In the genomic region with DNA sequence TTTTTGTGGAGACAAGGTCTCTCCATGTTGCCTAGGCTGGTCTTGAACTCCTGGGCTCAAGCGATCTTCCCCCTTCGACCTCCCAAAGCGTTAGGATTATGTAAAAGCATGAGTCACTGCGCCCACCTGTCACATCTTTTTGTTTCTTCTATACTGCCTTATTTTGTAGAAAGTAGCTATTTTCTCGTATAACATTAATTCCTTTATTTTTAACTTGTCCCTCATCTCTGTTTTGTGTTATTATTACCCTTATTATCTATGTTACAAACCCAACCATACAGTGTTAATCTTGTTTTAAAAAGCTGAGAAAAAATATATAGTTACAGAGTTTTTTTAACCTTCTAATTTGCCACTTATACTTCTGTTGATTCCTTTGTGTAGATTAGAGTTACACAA, we compare ENCODE assay signal across 9 cellular contexts. TPM values are rescaled to one million over a fixed set of nuclear protein-coding genes. Genes with fewer than 3 reads are reported as not detected.
A peak's percentile ranks its signal among the peaks of the same experiment; 100 is the strongest.
DNase-seq lines count a peak whose midpoint lies in the region; ATAC-seq and TF ChIP-seq lines count a peak whose summit lies in the region.
"Had no signal": no experiment of that assay in that cellular context is flagged by ENCODE, and none has a peak within 500 bp of the region (broad histone marks: within the 10 kb centered on the region; RNA-seq: fewer than 3 reads in every experiment).

No MANE protein-coding gene starts in this region.

- H3K27me3 Mint-ChIP-seq in T-cell, result no peaks in the 10 kb centered on the region

- H3K27ac ChIP-seq in gastroesophageal sphincter, result peak overlapping the region in 3 of 4 donors; percentile 95 to 99 (median 97)

- no peaks in the 10 kb centered on the region for H3K27me3 ChIP-seq in gastroesophageal sphincter

- H3K36me3 ChIP-seq in gastroesophageal sphincter, result peaks cover 0 to 11% of the 10 kb centered on the region in 2 donors

- peaks cover 0 to 37% (median 0%) of the 10 kb centered on the region in 3 donors for H3K4me1 ChIP-seq in gastroesophageal sphincter

- CTCF ChIA-PET in T-cell (lab: Charles Lee), result interaction anchor here in 1 of 2 donors (1.4 to 3.2 kb wide), 3 partner anchors 35 to 53 kb away, joined by 4 to 20 read pairs (median 7); a partner anchor contains a TSS

- no peak for TF ChIP-seq CTCF in gastroesophageal sphincter (IDR thresholded peaks at IDR 0.05)

- H3K36me3 Mint-ChIP-seq in T-cell, result peaks cover under 1% of the 10 kb centered on the region
- peaks cover 46% of the 10 kb centered on the region for H3K36me3 Mint-ChIP-seq in stimulated activated effector memory CD8-positive, alpha-beta T cell treated with anti-CD3 and anti-CD28 coated beads, Interleukin-12 subunit alpha, Interleukin-12 subunit beta, amount 100 ng/mL, for 72 hours

- no peaks in the 10 kb centered on the region for H3K9me3 ChIP-seq in gastroesophageal sphincter

- H3K9me3 Mint-ChIP-seq in T-cell, result no peaks in the 10 kb centered on the region
- no peaks in the 10 kb centered on the region for H3K9me3 Mint-ChIP-seq in stimulated activated effector memory CD8-positive, alpha-beta T cell treated with anti-CD3 and anti-CD28 coated beads, Interleukin-12 subunit alpha, Interleukin-12 subunit beta, amount 100 ng/mL, for 72 hours

- no peak overlapping the region for H3K4me3 ChIP-seq in gastroesophageal sphincter

- peak overlapping the region; percentile 88 to 96 (median 90) for H3K4me3 Mint-ChIP-seq in T-cell
- peak overlapping the region; percentile 95 for H3K4me3 Mint-ChIP-seq in stimulated activated effector memory CD8-positive, alpha-beta T cell treated with anti-CD3 and anti-CD28 coated beads, Interleukin-12 subunit alpha, Interleukin-12 subunit beta, amount 100 ng/mL, for 72 hours

- no peak for TF ChIP-seq POLR2A in gastroesophageal sphincter (IDR thresholded peaks at IDR 0.05)

- DNase-seq in NCI-H82 (lab: John Stamatoyannopoulos, UW) (peak; percentile 25), NCI-H82 treated with DMSO at 0.1 percent for 48 hours (lab: John Stamatoyannopoulos, UW; ENCODE audit: unreplicated experiment) (no peak), T-cell (no peak), AML-193 (lab: John Stamatoyannopoulos, UW) (no peak), dermis blood vessel endothelial cell (no peak)
- no peak for DNase-seq in stimulated activated effector memory CD8-positive, alpha-beta T cell treated with anti-CD3 and anti-CD28 coated beads, Interleukin-12 subunit alpha, Interleukin-12 subunit beta, amount 100 ng/mL, for 72 hours (ENCODE audit: low spot score in 2 of 2)
- DNase-seq in stimulated activated CD4-positive, alpha-beta T cell treated with anti-CD3 and anti-CD28 coated beads, Interleukin-2, amount 100 ng/mL, for 48 hours, result no peak
- DNase-seq: stimulated activated CD4-positive, alpha-beta T cell treated with anti-CD3 and anti-CD28 coated beads, Interleukin-12 subunit alpha, Interleukin-12 subunit beta, amount 100 ng/mL, for 4 hours had no signal

- no peak for TF ChIP-seq EP300 in gastroesophageal sphincter (IDR thresholded peaks at IDR 0.05)

- H3K27ac Mint-ChIP-seq in T-cell, result peak overlapping the region; percentile 93 to 96
- peak overlapping the region; percentile 95 for H3K27ac Mint-ChIP-seq in stimulated activated effector memory CD8-positive, alpha-beta T cell treated with anti-CD3 and anti-CD28 coated beads, Interleukin-12 subunit alpha, Interleukin-12 subunit beta, amount 100 ng/mL, for 72 hours

- H3K4me1 Mint-ChIP-seq in T-cell, result peaks cover 38 to 46% (median 39%) of the 10 kb centered on the region in 3 donors
- peaks cover 43% of the 10 kb centered on the region for H3K4me1 Mint-ChIP-seq in stimulated activated effector memory CD8-positive, alpha-beta T cell treated with anti-CD3 and anti-CD28 coated beads, Interleukin-12 subunit alpha, Interleukin-12 subunit beta, amount 100 ng/mL, for 72 hours

- ATAC-seq in T-cell (replicated peaks in 1 of 4) (no peak), gastroesophageal sphincter (no peak)
- ATAC-seq in stimulated activated effector memory CD8-positive, alpha-beta T cell treated with anti-CD3 and anti-CD28 coated beads, Interleukin-12 subunit alpha, Interleukin-12 subunit beta, amount 100 ng/mL, for 72 hours, result no peak

- 78 to 85% methylated on average over 5 of the region's 5 CpGs for WGBS in gastroesophageal sphincter (ENCODE audit: low coverage in 1 of 2), 2 donors

- POLR2A ChIA-PET in T-cell (lab: Charles Lee), result interaction anchor here (0.6 to 2.1 kb wide), 6 partner anchors 37 to 170 kb away, joined by 3 to 13 read pairs (median 4); a partner anchor contains a TSS

RNA-seq across cellular contexts. Expression of a gene that starts 1.4 kb away (rescaled TPM):
- 10 to 100 TPM; 44.0 to 76.3 (median 54.0) TPM for total RNA-seq in T-cell
- 10 to 100 TPM; 30.2 to 53.5 (median 46.4) TPM for total RNA-seq in gastroesophageal sphincter
- 30.5 and 47.5 TPM in 2 replicates for total RNA-seq in dermis blood vessel endothelial cell

RNA-seq across cellular contexts. Expression of a gene that starts 53.0 kb away (rescaled TPM):
- 100 to 1,000 TPM in 1 of 5 donors, 10 to 100 TPM in 4; 57.6 to 115 (median 68.2) TPM for total RNA-seq in T-cell
- 10 to 100 TPM; 55.5 to 78.9 (median 68.4) TPM for total RNA-seq in gastroesophageal sphincter
- total RNA-seq in dermis blood vessel endothelial cell, result 43.4 and 107 TPM in 2 replicates
